9 cellular contexts compared by ENCODE assay signal in the genomic region with DNA sequence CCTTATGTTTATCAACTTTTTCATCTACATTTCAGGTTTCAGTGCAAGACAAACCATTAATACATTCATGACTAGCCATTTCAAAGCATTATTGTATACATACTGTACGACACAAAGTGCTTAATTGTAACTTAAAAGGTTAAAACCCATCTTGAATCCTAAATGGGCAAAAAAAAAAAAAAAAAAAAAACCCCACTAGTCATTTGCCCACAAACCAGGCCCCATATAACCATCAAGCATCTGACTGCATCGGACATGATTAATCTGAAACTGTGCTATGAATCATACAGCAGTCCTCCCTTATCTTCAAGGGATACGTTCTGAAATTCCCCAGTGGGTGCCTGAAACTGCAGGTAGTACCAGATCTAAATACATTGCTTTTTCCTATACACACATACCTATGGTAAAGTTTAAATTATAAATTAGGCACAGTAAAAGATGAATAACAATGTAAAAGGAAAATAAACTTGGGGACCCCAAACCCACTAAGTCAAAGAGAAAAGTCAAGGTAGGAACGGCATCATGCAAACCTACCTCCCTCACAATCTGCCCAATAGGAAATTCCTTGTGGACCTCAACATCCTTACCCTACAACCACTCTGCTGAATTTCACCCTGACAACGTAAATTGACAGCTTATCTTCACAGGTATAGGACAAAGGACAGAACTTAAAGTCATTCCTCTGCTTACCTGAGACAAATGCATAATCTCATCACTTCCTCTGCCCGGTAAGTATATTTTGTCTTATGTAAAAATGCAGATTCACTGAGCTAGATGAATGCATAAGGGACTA. TPM values are rescaled to one million over a fixed set of nuclear protein-coding genes. Genes with fewer than 3 reads are reported as not detected.
DNase-seq lines count a peak whose midpoint lies in the region; ATAC-seq, FAIRE-seq and TF ChIP-seq lines count a peak whose summit lies in the region.
"Had no signal": no experiment of that assay in that cellular context is flagged by ENCODE, and none has a peak within 500 bp of the region (broad histone marks: within the 10 kb centered on the region; RNA-seq: fewer than 3 reads in every experiment).

No MANE protein-coding gene starts in this region.

- H3K27ac ChIP-seq in OCI-LY7 (ENCODE audit: low read depth, low read length, poor library complexity, severe bottlenecking) (no peak overlapping the region), upper lobe of left lung (peak overlapping the region in 1 of 4 donors; percentile 68)
- H3K27ac ChIP-seq: thoracic aorta had no signal

- H3K79me2 ChIP-seq in OCI-LY7 (ENCODE audit: insufficient read depth, low read depth, low read length): peaks cover 99% of the 10 kb centered on the region

- peak; percentile 81 for FAIRE-seq in H54 (lab: Jason Lieb, UNC)

- H4K20me1 ChIP-seq in OCI-LY7 (ENCODE audit: insufficient read depth, low read length): peaks cover 12% of the 10 kb centered on the region; the same call in 1 of the 2 replicates

- WGBS in upper lobe of left lung, 2 donors: 62 to 68% methylated on average over 6 of the region's 6 CpGs

- no peaks in the 10 kb centered on the region for H3K27me3 ChIP-seq in upper lobe of left lung

- H3K4me2 ChIP-seq in OCI-LY7 (ENCODE audit: low read length): peak overlapping the region; percentile 52

- ATAC-seq in GM18499 (IDR thresholded peaks at IDR 0.05; ENCODE audit: insufficient read depth, unreplicated experiment): peak; percentile 82
- ATAC-seq in upper lobe of left lung (ENCODE audit: low FRiP score in 2 of 2): no peak
- ATAC-seq in Right ventricle myocardium inferior: no peak

- H2AFZ ChIP-seq in OCI-LY7 (ENCODE audit: low read length): no peak overlapping the region

- TF ChIP-seq EP300 in upper lobe of left lung (IDR thresholded peaks at IDR 0.05): no peak

- POLR2A ChIA-PET in OCI-LY7 (lab: Charles Lee): interaction anchor here (0.7 to 1.5 kb wide), 3 partner anchors 10 to 31 kb away, joined by 3 to 7 read pairs (median 4); no protein-coding TSS in a partner anchor

- H3K4me1 ChIP-seq in OCI-LY7 (ENCODE audit: insufficient read depth, low read length, poor library complexity, severe bottlenecking): peaks cover 88% of the 10 kb centered on the region
- H3K4me1 ChIP-seq in upper lobe of left lung: peaks cover 55 to 87% (median 74%) of the 10 kb centered on the region in 4 donors

- H3K9me3 ChIP-seq in OCI-LY7 (ENCODE audit: low read length) (no peaks in the 10 kb centered on the region), upper lobe of left lung (no peaks in the 10 kb centered on the region)
- H3K9me3 ChIP-seq: thoracic aorta had no signal

- H3K36me3 ChIP-seq in OCI-LY7 (ENCODE audit: insufficient read depth, low read length): peaks cover 4% of the 10 kb centered on the region; the same call in 1 of the 2 replicates
- H3K36me3 ChIP-seq in upper lobe of left lung: no peaks in the 10 kb centered on the region
- H3K36me3 ChIP-seq: thoracic aorta had no signal

- H3K4me3 ChIP-seq in OCI-LY7 (ENCODE audit: low read depth, low read length, poor library complexity, severe bottlenecking) (no peak overlapping the region), upper lobe of left lung (no peak overlapping the region)
- H3K4me3 ChIP-seq: thoracic aorta had no signal

- CTCF ChIA-PET in OCI-LY7 (lab: Charles Lee; ENCODE audit: unreplicated experiment): no interaction called here

- no TSS peak for BruUV-seq in OCI-LY7 (replicated peaks; lab: Mats Ljungman, UMichigan)

- intact Hi-C loops in OCI-LY7 (cut with micrococcal nuclease; ENCODE audit: unreplicated experiment): no loop called here
- intact Hi-C loops in Right ventricle myocardium inferior (cut with DNase I): no loop called here

- DNase-seq in H54 (ENCODE audit: insufficient read length, low spot score): no peak
- DNase-seq in OCI-LY7 (ENCODE audit: low spot score): no peak
- peak; percentile 67 to 80 for DNase-seq in erythroblast (lab: John Stamatoyannopoulos, UW)
- DNase-seq in upper lobe of left lung: no peak
- DNase-seq in hippocampal formation (lab: John Stamatoyannopoulos, UW): no peak
- DNase-seq in Right ventricle myocardium inferior (ENCODE audit: missing footprints): no peak
- DNase-seq in HuH-7 (ENCODE audit: low spot score): no peak

- TF ChIP-seq CTCF in OCI-LY7 (conservative IDR thresholded peaks at IDR 0.05; ENCODE audit: low read length) (no peak), upper lobe of left lung (IDR thresholded peaks at IDR 0.05) (no peak)

- H3K9me2 ChIP-seq in OCI-LY7 (ENCODE audit: insufficient read depth, low read length): no peaks in the 10 kb centered on the region

- no peak for TF ChIP-seq POLR2A in H54 (IDR thresholded peaks at IDR 0.05; ENCODE audit: low read depth, low read length)
- TF ChIP-seq POLR2A in erythroblast (IDR thresholded peaks at IDR 0.05; ENCODE audit: low read length): no peak
- TF ChIP-seq POLR2A in upper lobe of left lung (IDR thresholded peaks at IDR 0.05): no peak

RNA-seq across cellular contexts. Expression of gene B4GALT5, which starts 14.3 kb away (rescaled TPM):
- total RNA-seq in OCI-LY7 (2014; rRNA removed; shearing (Covaris generic)): 9.7 and 9.8 TPM in 2 replicates
- total RNA-seq in OCI-LY7 (2022) (14.8 and 18.8 TPM in 2 replicates), upper lobe of left lung (10 to 100 TPM; 16.2 to 49.0 (median 36.7) TPM), Right ventricle myocardium inferior (44.0 TPM)

Comparison
In these comparisons a context has a peak if more than half of its experiments do, and no peak if none do; other contexts are left out.
1. DNase-seq: peak in erythroblast (2 of 2); none in H54 (single experiment), OCI-LY7 (single experiment), upper lobe of left lung (0 of 2), hippocampal formation (0 of 2), Right ventricle myocardium inferior (single experiment) and HuH-7 (single experiment).